2 cellular contexts compared by ENCODE assay signal in the genomic region with DNA sequence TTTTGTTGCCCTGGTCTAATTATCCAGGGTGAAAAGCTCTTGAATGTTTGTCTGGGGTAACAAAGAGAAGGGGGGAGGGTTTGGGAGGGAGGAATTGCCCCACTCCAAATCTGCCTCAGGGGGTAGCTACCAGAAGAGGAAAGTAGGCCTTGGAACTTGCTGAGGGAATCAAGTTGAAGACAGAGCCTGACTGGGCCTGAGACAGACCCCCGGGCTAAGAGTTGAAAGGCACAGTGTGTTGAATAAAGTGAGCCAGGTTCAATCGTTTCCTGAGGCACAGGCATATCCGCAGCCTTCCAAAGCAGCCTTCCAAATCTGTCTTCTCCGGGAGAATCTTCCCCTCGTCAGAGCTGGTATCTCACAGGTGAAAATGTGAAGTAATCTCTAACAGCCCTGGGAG.
TF ChIP-seq lines count a peak whose summit lies in the region.

No MANE protein-coding gene starts in this region.

TF ChIP-seq in GM23338, 12 proteins besides CTCF, POLR2A, EP300 and RAD21 (continues in another document):
- TF ChIP-seq, protein P1, sequence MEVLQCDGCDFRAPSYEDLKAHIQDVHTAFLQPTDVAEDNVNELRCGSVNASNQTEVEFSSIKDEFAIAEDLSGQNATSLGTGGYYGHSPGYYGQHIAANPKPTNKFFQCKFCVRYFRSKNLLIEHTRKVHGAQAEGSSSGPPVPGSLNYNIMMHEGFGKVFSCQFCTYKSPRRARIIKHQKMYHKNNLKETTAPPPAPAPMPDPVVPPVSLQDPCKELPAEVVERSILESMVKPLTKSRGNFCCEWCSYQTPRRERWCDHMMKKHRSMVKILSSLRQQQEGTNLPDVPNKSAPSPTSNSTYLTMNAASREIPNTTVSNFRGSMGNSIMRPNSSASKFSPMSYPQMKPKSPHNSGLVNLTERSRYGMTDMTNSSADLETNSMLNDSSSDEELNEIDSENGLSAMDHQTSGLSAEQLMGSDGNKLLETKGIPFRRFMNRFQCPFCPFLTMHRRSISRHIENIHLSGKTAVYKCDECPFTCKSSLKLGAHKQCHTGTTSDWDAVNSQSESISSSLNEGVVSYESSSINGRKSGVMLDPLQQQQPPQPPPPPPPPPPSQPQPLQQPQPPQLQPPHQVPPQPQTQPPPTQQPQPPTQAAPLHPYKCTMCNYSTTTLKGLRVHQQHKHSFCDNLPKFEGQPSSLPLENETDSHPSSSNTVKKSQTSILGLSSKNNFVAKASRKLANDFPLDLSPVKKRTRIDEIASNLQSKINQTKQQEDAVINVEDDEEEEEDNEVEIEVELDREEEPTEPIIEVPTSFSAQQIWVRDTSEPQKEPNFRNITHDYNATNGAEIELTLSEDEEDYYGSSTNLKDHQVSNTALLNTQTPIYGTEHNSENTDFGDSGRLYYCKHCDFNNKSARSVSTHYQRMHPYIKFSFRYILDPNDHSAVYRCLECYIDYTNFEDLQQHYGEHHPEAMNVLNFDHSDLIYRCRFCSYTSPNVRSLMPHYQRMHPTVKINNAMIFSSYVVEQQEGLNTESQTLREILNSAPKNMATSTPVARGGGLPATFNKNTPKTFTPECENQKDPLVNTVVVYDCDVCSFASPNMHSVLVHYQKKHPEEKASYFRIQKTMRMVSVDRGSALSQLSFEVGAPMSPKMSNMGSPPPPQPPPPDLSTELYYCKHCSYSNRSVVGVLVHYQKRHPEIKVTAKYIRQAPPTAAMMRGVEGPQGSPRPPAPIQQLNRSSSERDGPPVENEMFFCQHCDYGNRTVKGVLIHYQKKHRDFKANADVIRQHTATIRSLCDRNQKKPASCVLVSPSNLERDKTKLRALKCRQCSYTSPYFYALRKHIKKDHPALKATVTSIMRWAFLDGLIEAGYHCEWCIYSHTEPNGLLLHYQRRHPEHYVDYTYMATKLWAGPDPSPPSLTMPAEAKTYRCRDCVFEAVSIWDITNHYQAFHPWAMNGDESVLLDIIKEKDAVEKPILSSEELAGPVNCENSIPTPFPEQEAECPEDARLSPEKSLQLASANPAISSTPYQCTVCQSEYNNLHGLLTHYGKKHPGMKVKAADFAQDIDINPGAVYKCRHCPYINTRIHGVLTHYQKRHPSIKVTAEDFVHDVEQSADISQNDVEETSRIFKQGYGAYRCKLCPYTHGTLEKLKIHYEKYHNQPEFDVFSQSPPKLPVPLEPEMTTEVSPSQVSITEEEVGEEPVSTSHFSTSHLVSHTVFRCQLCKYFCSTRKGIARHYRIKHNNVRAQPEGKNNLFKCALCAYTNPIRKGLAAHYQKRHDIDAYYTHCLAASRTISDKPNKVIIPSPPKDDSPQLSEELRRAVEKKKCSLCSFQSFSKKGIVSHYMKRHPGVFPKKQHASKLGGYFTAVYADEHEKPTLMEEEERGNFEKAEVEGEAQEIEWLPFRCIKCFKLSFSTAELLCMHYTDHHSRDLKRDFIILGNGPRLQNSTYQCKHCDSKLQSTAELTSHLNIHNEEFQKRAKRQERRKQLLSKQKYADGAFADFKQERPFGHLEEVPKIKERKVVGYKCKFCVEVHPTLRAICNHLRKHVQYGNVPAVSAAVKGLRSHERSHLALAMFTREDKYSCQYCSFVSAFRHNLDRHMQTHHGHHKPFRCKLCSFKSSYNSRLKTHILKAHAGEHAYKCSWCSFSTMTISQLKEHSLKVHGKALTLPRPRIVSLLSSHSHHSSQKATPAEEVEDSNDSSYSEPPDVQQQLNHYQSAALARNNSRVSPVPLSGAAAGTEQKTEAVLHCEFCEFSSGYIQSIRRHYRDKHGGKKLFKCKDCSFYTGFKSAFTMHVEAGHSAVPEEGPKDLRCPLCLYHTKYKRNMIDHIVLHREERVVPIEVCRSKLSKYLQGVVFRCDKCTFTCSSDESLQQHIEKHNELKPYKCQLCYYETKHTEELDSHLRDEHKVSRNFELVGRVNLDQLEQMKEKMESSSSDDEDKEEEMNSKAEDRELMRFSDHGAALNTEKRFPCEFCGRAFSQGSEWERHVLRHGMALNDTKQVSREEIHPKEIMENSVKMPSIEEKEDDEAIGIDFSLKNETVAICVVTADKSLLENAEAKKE (CRISPR knock-in tag; IDR thresholded peaks at IDR 0.05) = no peak
- no peak for TF ChIP-seq EZH2phosphoT487 (IDR thresholded peaks at IDR 0.05; ENCODE audit: unreplicated experiment)
- TF ChIP-seq, protein P2, sequence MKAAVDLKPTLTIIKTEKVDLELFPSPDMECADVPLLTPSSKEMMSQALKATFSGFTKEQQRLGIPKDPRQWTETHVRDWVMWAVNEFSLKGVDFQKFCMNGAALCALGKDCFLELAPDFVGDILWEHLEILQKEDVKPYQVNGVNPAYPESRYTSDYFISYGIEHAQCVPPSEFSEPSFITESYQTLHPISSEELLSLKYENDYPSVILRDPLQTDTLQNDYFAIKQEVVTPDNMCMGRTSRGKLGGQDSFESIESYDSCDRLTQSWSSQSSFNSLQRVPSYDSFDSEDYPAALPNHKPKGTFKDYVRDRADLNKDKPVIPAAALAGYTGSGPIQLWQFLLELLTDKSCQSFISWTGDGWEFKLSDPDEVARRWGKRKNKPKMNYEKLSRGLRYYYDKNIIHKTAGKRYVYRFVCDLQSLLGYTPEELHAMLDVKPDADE (IDR thresholded peaks at IDR 0.05) = no peak
- no peak for TF ChIP-seq JUNB (IDR thresholded peaks at IDR 0.05; ENCODE audit: unreplicated experiment)
- TF ChIP-seq ZNF114 (CRISPR knock-in tag; IDR thresholded peaks at IDR 0.05) = no peak
- no peak for TF ChIP-seq POLR2AphosphoS5 (IDR thresholded peaks at IDR 0.05; ENCODE audit: low read depth)
- no peak for TF ChIP-seq STAT1 (IDR thresholded peaks at IDR 0.05; ENCODE audit: unreplicated experiment)
- TF ChIP-seq CREB1 (CRISPR knock-in tag; IDR thresholded peaks at IDR 0.05; ENCODE audit: low read depth) = no peak
- no peak for TF ChIP-seq ZNF331 (CRISPR knock-in tag; IDR thresholded peaks at IDR 0.05; ENCODE audit: low read depth)
- TF ChIP-seq NANOG (IDR thresholded peaks at IDR 0.05; ENCODE audit: borderline replicate concordance) = no peak
- no peak for TF ChIP-seq EZH2 (IDR thresholded peaks at IDR 0.05; ENCODE audit: low read depth, unreplicated experiment)

TF ChIP-seq in WTC11, 78 proteins besides CTCF, POLR2A, EP300 and RAD21 (continued from another document):
- TF ChIP-seq, protein P3, sequence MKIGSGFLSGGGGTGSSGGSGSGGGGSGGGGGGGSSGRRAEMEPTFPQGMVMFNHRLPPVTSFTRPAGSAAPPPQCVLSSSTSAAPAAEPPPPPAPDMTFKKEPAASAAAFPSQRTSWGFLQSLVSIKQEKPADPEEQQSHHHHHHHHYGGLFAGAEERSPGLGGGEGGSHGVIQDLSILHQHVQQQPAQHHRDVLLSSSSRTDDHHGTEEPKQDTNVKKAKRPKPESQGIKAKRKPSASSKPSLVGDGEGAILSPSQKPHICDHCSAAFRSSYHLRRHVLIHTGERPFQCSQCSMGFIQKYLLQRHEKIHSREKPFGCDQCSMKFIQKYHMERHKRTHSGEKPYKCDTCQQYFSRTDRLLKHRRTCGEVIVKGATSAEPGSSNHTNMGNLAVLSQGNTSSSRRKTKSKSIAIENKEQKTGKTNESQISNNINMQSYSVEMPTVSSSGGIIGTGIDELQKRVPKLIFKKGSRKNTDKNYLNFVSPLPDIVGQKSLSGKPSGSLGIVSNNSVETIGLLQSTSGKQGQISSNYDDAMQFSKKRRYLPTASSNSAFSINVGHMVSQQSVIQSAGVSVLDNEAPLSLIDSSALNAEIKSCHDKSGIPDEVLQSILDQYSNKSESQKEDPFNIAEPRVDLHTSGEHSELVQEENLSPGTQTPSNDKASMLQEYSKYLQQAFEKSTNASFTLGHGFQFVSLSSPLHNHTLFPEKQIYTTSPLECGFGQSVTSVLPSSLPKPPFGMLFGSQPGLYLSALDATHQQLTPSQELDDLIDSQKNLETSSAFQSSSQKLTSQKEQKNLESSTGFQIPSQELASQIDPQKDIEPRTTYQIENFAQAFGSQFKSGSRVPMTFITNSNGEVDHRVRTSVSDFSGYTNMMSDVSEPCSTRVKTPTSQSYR (CRISPR knock-in tag; IDR thresholded peaks at IDR 0.05) = no peak
TF ChIP-seq in WTC11: peak in this region for 0.
